Comparison of ENCODE assay signal across 1 cellular context in the genomic region with DNA sequence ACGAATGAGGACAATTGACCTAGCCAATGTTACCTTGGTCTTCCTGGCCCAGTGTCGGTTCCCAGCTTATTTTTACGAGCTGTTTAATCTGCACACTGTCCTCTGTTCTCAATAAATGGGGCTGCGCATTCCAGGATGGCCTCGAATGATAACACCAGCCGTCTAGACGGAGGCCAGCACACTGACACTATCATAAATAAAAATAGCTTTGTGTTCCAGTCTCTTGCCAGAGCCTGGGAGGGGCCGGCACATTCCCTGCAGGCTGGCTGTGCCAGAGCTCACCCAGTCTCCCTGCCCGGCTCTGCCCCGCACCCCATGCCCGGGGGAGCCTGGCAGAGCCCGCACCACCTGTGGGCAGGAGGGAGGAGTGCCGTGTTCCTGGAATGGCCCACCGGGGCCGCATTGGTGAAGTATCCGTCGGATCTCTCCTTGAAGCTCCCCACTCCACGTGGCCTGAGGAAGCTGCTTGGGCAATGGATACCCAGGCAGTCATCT.
TF ChIP-seq lines count a peak whose summit lies in the region.

No MANE protein-coding gene starts in this region.

TF ChIP-seq in SK-N-SH treated with all-trans-retinoic acid at 6 μM for 48 hours, 23 proteins besides CTCF, POLR2A, EP300 and RAD21 (continued from another document):
- TF ChIP-seq RARB (CRISPR knock-in tag; IDR thresholded peaks at IDR 0.05) (no peak), CSDC2 (CRISPR knock-in tag; IDR thresholded peaks at IDR 0.05) (no peak), BACH2 (CRISPR knock-in tag; IDR thresholded peaks at IDR 0.05; ENCODE audit: borderline replicate concordance) (no peak), ZNF565 (CRISPR knock-in tag; conservative IDR thresholded peaks at IDR 0.05; ENCODE audit: low read depth) (no peak), ZC3H10 (CRISPR knock-in tag; IDR thresholded peaks at IDR 0.05) (no peak), PPARA (CRISPR knock-in tag; IDR thresholded peaks at IDR 0.05; ENCODE audit: borderline replicate concordance) (no peak)
- TF ChIP-seq, protein P1, sequence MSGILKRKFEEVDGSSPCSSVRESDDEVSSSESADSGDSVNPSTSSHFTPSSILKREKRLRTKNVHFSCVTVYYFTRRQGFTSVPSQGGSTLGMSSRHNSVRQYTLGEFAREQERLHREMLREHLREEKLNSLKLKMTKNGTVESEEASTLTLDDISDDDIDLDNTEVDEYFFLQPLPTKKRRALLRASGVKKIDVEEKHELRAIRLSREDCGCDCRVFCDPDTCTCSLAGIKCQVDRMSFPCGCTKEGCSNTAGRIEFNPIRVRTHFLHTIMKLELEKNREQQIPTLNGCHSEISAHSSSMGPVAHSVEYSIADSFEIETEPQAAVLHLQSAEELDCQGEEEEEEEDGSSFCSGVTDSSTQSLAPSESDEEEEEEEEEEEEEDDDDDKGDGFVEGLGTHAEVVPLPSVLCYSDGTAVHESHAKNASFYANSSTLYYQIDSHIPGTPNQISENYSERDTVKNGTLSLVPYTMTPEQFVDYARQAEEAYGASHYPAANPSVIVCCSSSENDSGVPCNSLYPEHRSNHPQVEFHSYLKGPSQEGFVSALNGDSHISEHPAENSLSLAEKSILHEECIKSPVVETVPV (CRISPR knock-in tag; IDR thresholded peaks at IDR 0.05), result no peak
- TF ChIP-seq, protein P2, sequence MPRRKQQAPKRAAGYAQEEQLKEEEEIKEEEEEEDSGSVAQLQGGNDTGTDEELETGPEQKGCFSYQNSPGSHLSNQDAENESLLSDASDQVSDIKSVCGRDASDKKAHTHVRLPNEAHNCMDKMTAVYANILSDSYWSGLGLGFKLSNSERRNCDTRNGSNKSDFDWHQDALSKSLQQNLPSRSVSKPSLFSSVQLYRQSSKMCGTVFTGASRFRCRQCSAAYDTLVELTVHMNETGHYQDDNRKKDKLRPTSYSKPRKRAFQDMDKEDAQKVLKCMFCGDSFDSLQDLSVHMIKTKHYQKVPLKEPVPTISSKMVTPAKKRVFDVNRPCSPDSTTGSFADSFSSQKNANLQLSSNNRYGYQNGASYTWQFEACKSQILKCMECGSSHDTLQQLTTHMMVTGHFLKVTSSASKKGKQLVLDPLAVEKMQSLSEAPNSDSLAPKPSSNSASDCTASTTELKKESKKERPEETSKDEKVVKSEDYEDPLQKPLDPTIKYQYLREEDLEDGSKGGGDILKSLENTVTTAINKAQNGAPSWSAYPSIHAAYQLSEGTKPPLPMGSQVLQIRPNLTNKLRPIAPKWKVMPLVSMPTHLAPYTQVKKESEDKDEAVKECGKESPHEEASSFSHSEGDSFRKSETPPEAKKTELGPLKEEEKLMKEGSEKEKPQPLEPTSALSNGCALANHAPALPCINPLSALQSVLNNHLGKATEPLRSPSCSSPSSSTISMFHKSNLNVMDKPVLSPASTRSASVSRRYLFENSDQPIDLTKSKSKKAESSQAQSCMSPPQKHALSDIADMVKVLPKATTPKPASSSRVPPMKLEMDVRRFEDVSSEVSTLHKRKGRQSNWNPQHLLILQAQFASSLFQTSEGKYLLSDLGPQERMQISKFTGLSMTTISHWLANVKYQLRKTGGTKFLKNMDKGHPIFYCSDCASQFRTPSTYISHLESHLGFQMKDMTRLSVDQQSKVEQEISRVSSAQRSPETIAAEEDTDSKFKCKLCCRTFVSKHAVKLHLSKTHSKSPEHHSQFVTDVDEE (CRISPR knock-in tag; IDR thresholded peaks at IDR 0.05), result no peak
